In genomic region chr5:58294598-58295298, GRCh38 we compare ENCODE assay signal across 10 cellular contexts.
DNase-seq lines count a peak whose midpoint lies in the region; ATAC-seq, FAIRE-seq and TF ChIP-seq lines count a peak whose summit lies in the region.
"Had no signal": no experiment of that assay in that cellular context is flagged by ENCODE, and none has a peak within 500 bp of the region (broad histone marks: within the 10 kb centered on the region; RNA-seq: fewer than 3 reads in every experiment).

No MANE protein-coding gene starts in this region.

- H3K36me3 ChIP-seq in heart right ventricle (no peaks in the 10 kb centered on the region), bronchial epithelial cell (ENCODE audit: control insufficient read depth, insufficient read depth, low read length) (no peaks in the 10 kb centered on the region), upper lobe of left lung (no peaks in the 10 kb centered on the region), stomach (no peaks in the 10 kb centered on the region)

- ATAC-seq in heart right ventricle (peak in 5 of 8 donors; percentile 68 to 91 (median 78)), Right ventricle myocardium superior (ENCODE audit: poor library complexity) (no peak), HG03342 (IDR thresholded peaks at IDR 0.05; ENCODE audit: unreplicated experiment) (peak; percentile 75), upper lobe of left lung (ENCODE audit: low FRiP score in 2 of 2) (peak; percentile 44 to 61)

- CTCF ChIA-PET in GM10248 (lab: Yijun Ruan, JAX) = no interaction called here

- peaks cover 0 to 9% (median 0%) of the 10 kb centered on the region in 11 donors for H3K9me3 ChIP-seq in heart right ventricle
- no peaks in the 10 kb centered on the region for H3K9me3 ChIP-seq in upper lobe of left lung
- no peaks in the 10 kb centered on the region for H3K9me3 ChIP-seq in stomach

- FAIRE-seq in bronchial epithelial cell (lab: Jason Lieb, UNC) = peak; percentile 55

- intact Hi-C loops in heart right ventricle (cut with DNase I) (no loop called here), Right ventricle myocardium superior (cut with DNase I) (no loop called here), stomach (cut with DNase I; ENCODE audit: low total_unique reads) (no loop called here)

- H3K4me3 ChIP-seq in heart right ventricle = no peak overlapping the region
- no peak overlapping the region for H3K4me3 ChIP-seq in bronchial epithelial cell (ENCODE audit: low read depth, low read length)
- H3K4me3 ChIP-seq in upper lobe of left lung = no peak overlapping the region
- no peak overlapping the region for H3K4me3 ChIP-seq in stomach

- H3K4me1 ChIP-seq in heart right ventricle (peaks cover 0 to 11% (median 3%) of the 10 kb centered on the region in 9 donors), upper lobe of left lung (peaks cover 0 to 8% (median 2%) of the 10 kb centered on the region in 4 donors), stomach (no peaks in the 10 kb centered on the region)

- 60 to 76% methylated on average over 1 of the region's 1 CpG for WGBS in heart right ventricle, 2 donors
- 6 to 24% methylated on average over 1 of the region's 1 CpG for whole genome bisulfite sequencing in upper lobe of left lung, 2 donors
- 38 to 64% (median 61%) methylated on average over 1 of the region's 1 CpG for WGBS in stomach, 5 donors

- H3K27me3 ChIP-seq in heart right ventricle (no peaks in the 10 kb centered on the region), bronchial epithelial cell (ENCODE audit: control insufficient read depth, insufficient read depth, low read length) (no peaks in the 10 kb centered on the region), upper lobe of left lung (no peaks in the 10 kb centered on the region), stomach (no peaks in the 10 kb centered on the region)

- TF ChIP-seq CTCF in heart right ventricle (IDR thresholded peaks at IDR 0.05) = no peak
- no peak for TF ChIP-seq CTCF in bronchial epithelial cell (IDR thresholded peaks at IDR 0.05; ENCODE audit: insufficient read depth, low read length, severe bottlenecking)
- no peak for TF ChIP-seq CTCF in upper lobe of left lung (IDR thresholded peaks at IDR 0.05)
- no peak for TF ChIP-seq CTCF in stomach (IDR thresholded peaks at IDR 0.05)
- no peak for TF ChIP-seq CTCF in GM10248 (IDR thresholded peaks at IDR 0.05; ENCODE audit: control extremely low read depth, extremely low read depth, low read depth, missing control alignments)

- TF ChIP-seq POLR2A in upper lobe of left lung (IDR thresholded peaks at IDR 0.05) (no peak), stomach (IDR thresholded peaks at IDR 0.05) (no peak)

- TF ChIP-seq EP300 in upper lobe of left lung (IDR thresholded peaks at IDR 0.05) (no peak), stomach (IDR thresholded peaks at IDR 0.05) (no peak)

- POLR2A ChIA-PET in GM10248 (lab: Yijun Ruan, JAX) = no interaction called here

- DNase-seq in heart right ventricle (no peak), Right ventricle myocardium superior (no peak), bronchial epithelial cell (ENCODE audit: low read depth) (peak; percentile 88), upper lobe of left lung (no peak), NCI-H1436 treated with DMSO at 0.1 percent for 48 hours (lab: John Stamatoyannopoulos, UW) (no peak), stomach (no peak), GM10248 (ENCODE audit: extremely low spot score) (no peak)
- DNase-seq: activated naive CD4-positive, alpha-beta T cell treated with anti-CD3 and anti-CD28 coated beads, Interleukin-2, amount 50 U/mL, for 16 hours had no signal

- peak overlapping the region in 5 of 10 donors; percentile 13 to 75 (median 41) for H3K27ac ChIP-seq in heart right ventricle
- peak overlapping the region in 2 of 4 donors; percentile 21 to 68 for H3K27ac ChIP-seq in upper lobe of left lung
- H3K27ac ChIP-seq in stomach = no peak overlapping the region
- H3K27ac ChIP-seq: C4-2B had no signal
